ENCODE assay signal across 28 cellular contexts in the genomic region with DNA sequence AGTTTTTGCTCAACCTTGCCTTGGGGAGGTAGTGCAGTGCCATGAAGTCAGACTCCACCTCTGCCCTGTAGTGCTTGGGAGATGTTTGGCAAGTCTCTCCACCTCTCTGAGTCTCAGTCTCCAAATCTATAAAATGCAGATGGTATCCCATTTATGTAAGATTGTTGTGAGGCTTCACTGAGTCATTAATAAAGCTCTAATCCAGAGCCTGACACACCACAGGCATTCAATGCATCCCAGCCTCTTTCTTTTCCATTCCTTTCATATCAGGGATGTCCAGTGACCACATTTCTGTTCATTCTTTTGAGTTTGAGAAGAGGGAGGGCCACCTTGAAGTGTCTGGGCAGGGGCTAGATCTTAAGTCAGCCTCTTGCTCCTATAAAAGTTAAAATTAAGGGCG. TPM values are rescaled to one million over a fixed set of nuclear protein-coding genes. Genes with fewer than 3 reads are reported as not detected.
DNase-seq lines count a peak whose midpoint lies in the region; ATAC-seq, FAIRE-seq and TF ChIP-seq lines count a peak whose summit lies in the region.
"Had no signal": no experiment of that assay in that cellular context is flagged by ENCODE, and none has a peak within 500 bp of the region (broad histone marks: within the 10 kb centered on the region; RNA-seq: fewer than 3 reads in every experiment).

No MANE protein-coding gene starts in this region.

- H3K36me3 Mint-ChIP-seq in astrocyte (ENCODE audit: low read depth, unreplicated experiment) = no peaks in the 10 kb centered on the region

- H3K4me1 ChIP-seq in astrocyte (ENCODE audit: insufficient read depth, low read length) = peaks cover 3% of the 10 kb centered on the region
- H3K4me1 ChIP-seq: adrenal gland, Peyer's patch, stomach, transverse colon had no signal

- H3K27me3 ChIP-seq in astrocyte (ENCODE audit: insufficient read depth, low read length) = no peaks in the 10 kb centered on the region
- H3K27me3 ChIP-seq: adrenal gland, Peyer's patch, SJSA1, stomach, transverse colon had no signal

- H3K27me3 Mint-ChIP-seq in astrocyte (ENCODE audit: low read depth, unreplicated experiment) = no peaks in the 10 kb centered on the region

- peaks cover 11% of the 10 kb centered on the region for H3K4me1 Mint-ChIP-seq in astrocyte (ENCODE audit: low read depth, unreplicated experiment)
- H3K4me1 Mint-ChIP-seq: activated CD4-positive, alpha-beta T cell treated with anti-CD3 and anti-CD28 coated beads for 36 hours; B cell had no signal

- DNase-seq in GM04504 (ENCODE audit: low read depth) (peak; percentile 8), astrocyte (ENCODE audit: low read depth) (peak; percentile 87), hepatic stellate cell (ENCODE audit: low spot score) (peak; percentile 15), NCI-H1092 (lab: John Stamatoyannopoulos, UW) (no peak)
- DNase-seq: activated CD4-positive, alpha-beta T cell treated with anti-CD3 and anti-CD28 coated beads for 36 hours; activated naive CD4-positive, alpha-beta T cell; activated T-cell treated with anti-CD3 and anti-CD28 coated beads, Interleukin-2, amount 50 U/mL, for 4 hours; adrenal gland; DMS53; glutamatergic neuron; mammary epithelial cell; MV-4-11; NCI-H1694; NCI-H2171; NCI-H524; Peyer's patch; stomach; T-helper 2 cell; transverse colon had no signal

- no peaks in the 10 kb centered on the region for H4K20me1 ChIP-seq in astrocyte (ENCODE audit: insufficient read depth, low read length)

- ATAC-seq in HG02610 (IDR thresholded peaks at IDR 0.05; ENCODE audit: unreplicated experiment) (no peak), HG02840 (IDR thresholded peaks at IDR 0.05; ENCODE audit: low FRiP score, unreplicated experiment) (no peak), HG02759 (IDR thresholded peaks at IDR 0.05; ENCODE audit: unreplicated experiment) (no peak)
- ATAC-seq: activated CD4-positive, alpha-beta T cell treated with anti-CD3 and anti-CD28 coated beads for 36 hours; activated T-cell treated with anti-CD3 and anti-CD28 coated beads, Interleukin-2, amount 50 U/mL, for 4 hours; GM12878; HCT116 had no signal

- peak overlapping the region; percentile 91 for H3K27ac Mint-ChIP-seq in astrocyte (ENCODE audit: unreplicated experiment)
- H3K27ac Mint-ChIP-seq: activated CD4-positive, alpha-beta T cell treated with anti-CD3 and anti-CD28 coated beads for 36 hours; B cell; dendritic cell treated with granulocyte-macrophage colony-stimulating factor and Interleukin-4, amounts not matched to agents 40 ng/mL and 50 ng/mL, for 4 days; progenitor cell of endocrine pancreas had no signal

- no peaks in the 10 kb centered on the region for H3K36me3 ChIP-seq in astrocyte (ENCODE audit: insufficient read depth, low read length)
- H3K36me3 ChIP-seq: adrenal gland, Peyer's patch, SJSA1, stomach, transverse colon had no signal

- H3K4me2 ChIP-seq in astrocyte (ENCODE audit: low read length) = no peak overlapping the region

- no peak for TF ChIP-seq CTCF in astrocyte (IDR thresholded peaks at IDR 0.05; ENCODE audit: insufficient read depth, low read depth, low read length)

- no peak overlapping the region for H3K27ac ChIP-seq in astrocyte (ENCODE audit: low read depth, low read length)
- H3K27ac ChIP-seq: adrenal gland, Peyer's patch, SJSA1, stomach, transverse colon had no signal

- no peaks in the 10 kb centered on the region for H3K79me2 ChIP-seq in astrocyte (ENCODE audit: insufficient read depth, low read length)

- no peak overlapping the region for H3K4me3 ChIP-seq in astrocyte (ENCODE audit: insufficient read depth, low read depth, low read length)
- H3K4me3 ChIP-seq: adrenal gland, GM12878, Peyer's patch, SJSA1, stomach, transverse colon had no signal

- H3K4me3 Mint-ChIP-seq in astrocyte (ENCODE audit: unreplicated experiment) = no peak overlapping the region
- H3K4me3 Mint-ChIP-seq: activated CD4-positive, alpha-beta T cell treated with anti-CD3 and anti-CD28 coated beads for 36 hours; activated T-cell treated with anti-CD3 and anti-CD28 coated beads, Interleukin-2, amount 50 U/mL, for 4 hours; B cell; dendritic cell treated with granulocyte-macrophage colony-stimulating factor and Interleukin-4, amounts not matched to agents 40 ng/mL and 50 ng/mL, for 4 days had no signal

- H3K9me3 Mint-ChIP-seq in astrocyte (ENCODE audit: unreplicated experiment) = no peaks in the 10 kb centered on the region
- H3K9me3 Mint-ChIP-seq: activated T-cell treated with anti-CD3 and anti-CD28 coated beads, Interleukin-2, amount 50 U/mL, for 4 hours; dendritic cell treated with granulocyte-macrophage colony-stimulating factor and Interleukin-4, amounts not matched to agents 40 ng/mL and 50 ng/mL, for 4 days had no signal

- no peak for FAIRE-seq in astrocyte (lab: Jason Lieb, UNC)
- FAIRE-seq: GM12878 had no signal

- H3K9me3 ChIP-seq in astrocyte (ENCODE audit: insufficient read depth, low read depth, low read length) = no peaks in the 10 kb centered on the region
- H3K9me3 ChIP-seq: adrenal gland, Peyer's patch, SJSA1, stomach, transverse colon had no signal

- no peak overlapping the region for H2AFZ ChIP-seq in astrocyte (ENCODE audit: low read depth, low read length)

- H3K9ac ChIP-seq in astrocyte (ENCODE audit: low read length) = no peak overlapping the region

RNA-seq across cellular contexts. Expression of gene LMO4, which starts 37.6 kb away (rescaled TPM):
- 42.9 and 44.5 TPM in 2 replicates for total RNA-seq in astrocyte
